In genomic region chrX:4876268-4876667, GRCh38 we compare ENCODE assay signal across 19 cellular contexts.
"Had no signal": no experiment of that assay in that cellular context is flagged by ENCODE, and none has a peak within 500 bp of the region (broad histone marks: within the 10 kb centered on the region; RNA-seq: fewer than 3 reads in every experiment).

No MANE protein-coding gene starts in this region.

- H3K9me3 Mint-ChIP-seq: nephron progenitor cell; stimulated activated naive CD8-positive, alpha-beta T cell treated with anti-CD3 and anti-CD28 coated beads, Interleukin-15, Interleukin-2, amounts not matched to agents 100 ng/mL and 50 ng/mL, for 24 hours had no signal

- H3K36me3 Mint-ChIP-seq: naive thymus-derived CD4-positive, alpha-beta T cell; stimulated activated memory B cell treated with anti-CD40 and anti-IgM and Interleukin-4, amounts not matched to agents 10 μg/mL and 1 μg/mL and 100 μg/mL, for 72 hours had no signal

- H3K27me3 Mint-ChIP-seq: naive thymus-derived CD4-positive, alpha-beta T cell; stimulated activated memory B cell treated with anti-CD40 and anti-IgM and Interleukin-4, amounts not matched to agents 10 μg/mL and 1 μg/mL and 100 μg/mL, for 72 hours; stimulated activated naive CD8-positive, alpha-beta T cell treated with anti-CD3 and anti-CD28 coated beads, Interleukin-15, Interleukin-2, amounts not matched to agents 100 ng/mL and 50 ng/mL, for 24 hours had no signal

- H3K27ac Mint-ChIP-seq: naive thymus-derived CD4-positive, alpha-beta T cell; nephron progenitor cell; stimulated activated memory B cell treated with anti-CD40 and anti-IgM and Interleukin-4, amounts not matched to agents 10 μg/mL and 1 μg/mL and 100 μg/mL, for 72 hours; stimulated activated naive CD8-positive, alpha-beta T cell treated with anti-CD3 and anti-CD28 coated beads, Interleukin-15, Interleukin-2, amounts not matched to agents 100 ng/mL and 50 ng/mL, for 24 hours had no signal

- H3K4me1 Mint-ChIP-seq: naive thymus-derived CD4-positive, alpha-beta T cell; nephron progenitor cell; stimulated activated memory B cell treated with anti-CD40 and anti-IgM and Interleukin-4, amounts not matched to agents 10 μg/mL and 1 μg/mL and 100 μg/mL, for 72 hours had no signal

- DNase-seq: dorsolateral prefrontal cortex; effector memory CD4-positive, alpha-beta T cell; islet precursor cell; mammary epithelial cell; naive thymus-derived CD4-positive, alpha-beta T cell; nephron progenitor cell; right lobe of liver; stimulated activated CD4-positive, alpha-beta T cell treated with anti-CD3 and anti-CD28 coated beads, Interleukin-15, amount 100 ng/mL, for 24 hours; stimulated activated CD4-positive, alpha-beta T cell treated with anti-CD3 and anti-CD28 coated beads, Interleukin-1b, Interleukin-23, amount 100 ng/mL, for 48 hours; stimulated activated CD4-positive, alpha-beta T cell treated with anti-CD3 and anti-CD28 coated beads, Interleukin-4, amount 100 ng/mL, for 24 hours; tibial artery had no signal

- FAIRE-seq: endometrium, frontal cortex had no signal

- ATAC-seq: esophagus mucosa; naive thymus-derived CD4-positive, alpha-beta T cell; stimulated activated memory B cell treated with anti-CD40 and anti-IgM and Interleukin-4, amounts not matched to agents 10 μg/mL and 1 μg/mL and 100 μg/mL, for 72 hours had no signal

- H3K4me1 ChIP-seq: parathyroid adenoma, prostate gland, right lobe of liver, tibial artery had no signal

- H3K27ac ChIP-seq: coronary artery, dorsolateral prefrontal cortex, parathyroid adenoma, prostate gland, right lobe of liver, tibial artery had no signal

- H3K4me3 Mint-ChIP-seq: naive thymus-derived CD4-positive, alpha-beta T cell; nephron progenitor cell; stimulated activated memory B cell treated with anti-CD40 and anti-IgM and Interleukin-4, amounts not matched to agents 10 μg/mL and 1 μg/mL and 100 μg/mL, for 72 hours; stimulated activated naive CD8-positive, alpha-beta T cell treated with anti-CD3 and anti-CD28 coated beads, Interleukin-15, Interleukin-2, amounts not matched to agents 100 ng/mL and 50 ng/mL, for 24 hours had no signal

- H3K9me3 ChIP-seq: prostate gland, right lobe of liver, tibial artery had no signal

- H3K36me3 ChIP-seq: prostate gland, right lobe of liver, tibial artery had no signal

- H3K4me3 ChIP-seq: coronary artery, dorsolateral prefrontal cortex, prostate gland, right lobe of liver, tibial artery had no signal

- H3K27me3 ChIP-seq: right lobe of liver, tibial artery had no signal
